1 cellular context compared by ENCODE assay signal in genomic region chr7:158856883-158857668, GRCh38.
TF ChIP-seq lines count a peak whose summit lies in the region.

No MANE protein-coding gene starts in this region.

TF ChIP-seq in SK-N-SH, 30 proteins besides CTCF, POLR2A, EP300 and RAD21 (continued from another document):
- no peak for TF ChIP-seq TAF1 (IDR thresholded peaks at IDR 0.05; ENCODE audit: borderline replicate concordance, low read depth, low read length)
- TF ChIP-seq MXI1 (IDR thresholded peaks at IDR 0.05; ENCODE audit: low read depth, low read length): no peak
- TF ChIP-seq FOSL2 (IDR thresholded peaks at IDR 0.05; ENCODE audit: borderline replicate concordance, low read depth): no peak; the same call in 1 of the 2 replicates
- TF ChIP-seq SMC3 (IDR thresholded peaks at IDR 0.05; ENCODE audit: low read depth, low read length): no peak
- no peak for TF ChIP-seq RFX5 (IDR thresholded peaks at IDR 0.05; ENCODE audit: low read length)
- TF ChIP-seq GATA2 (CRISPR knock-in tag; IDR thresholded peaks at IDR 0.05): no peak
